ENCODE assay signal across 27 cellular contexts in genomic region chr4:170145120-170145519, GRCh38. TPM values are rescaled to one million over a fixed set of nuclear protein-coding genes. Genes with fewer than 3 reads are reported as not detected.
"Had no signal": no experiment of that assay in that cellular context is flagged by ENCODE, and none has a peak within 500 bp of the region (broad histone marks: within the 10 kb centered on the region; RNA-seq: fewer than 3 reads in every experiment).

No MANE protein-coding gene starts in this region.

- H3K27me3 ChIP-seq: adrenal gland, body of pancreas, breast epithelium, Peyer's patch had no signal

- H3K9me3 Mint-ChIP-seq: activated CD4-positive, alpha-beta T cell treated with anti-CD3 and anti-CD28 coated beads, Interleukin-2, amount 10 ng/mL, durations not matched to agents 7 days and 5 days; activated naive CD4-positive, alpha-beta T cell treated with anti-CD3 and anti-CD28 coated beads for 36 hours; activated naive CD4-positive, alpha-beta T cell treated with anti-CD3 and anti-CD28 coated beads, Interleukin-2, amount 50 U/mL, for 72 hours; activated T-cell treated with anti-CD3 and anti-CD28 coated beads, Interleukin-2, amount 50 U/mL, for 24 hours; activated T-helper 1 cell treated with anti-CD3 and anti-CD28 coated beads, Interleukin-12 subunit alpha, Interleukin-12 subunit beta, Interleukin-2, Interleukin-4 antibody, amounts not matched to agents 30 ng/mL and 10 ng/mL and 1 ng/mL, durations not matched to agents 14 hours and 24 hours and 36 hours had no signal

- DNase-seq: activated CD4-positive, alpha-beta T cell treated with anti-CD3 and anti-CD28 coated beads for 36 hours; activated CD4-positive, alpha-beta T cell treated with anti-CD3 and anti-CD28 coated beads, Interleukin-2, amount 10 ng/mL, durations not matched to agents 7 days and 5 days; activated CD4-positive, alpha-beta T cell treated with anti-CD3 and anti-CD28 coated beads, Interleukin-2, amount 50 U/mL, for 48 hours; activated CD8-positive, alpha-beta T cell treated with anti-CD3 and anti-CD28 coated beads, Interleukin-2, amount 10 ng/mL, durations not matched to agents 7 days and 5 days; activated gamma-delta T cell treated with Interleukin-2 at 50 U/mL for 16 hours; activated naive CD4-positive, alpha-beta T cell treated with anti-CD3 and anti-CD28 coated beads for 36 hours; activated T-cell treated with anti-CD3 and anti-CD28 coated beads, Interleukin-2, amount 50 U/mL, for 24 hours; adrenal gland; body of pancreas; NCI-H1092 treated with DMSO at 0.1 percent for 48 hours; NCI-H1417; NCI-H146; NCI-H187; NCI-H2081; NCI-H345; NCI-H524 treated with DMSO at 0.1 percent for 48 hours; Peyer's patch; RPMI8226; SIG-M5; SW 1271; T1000 had no signal

- H3K4me1 Mint-ChIP-seq: activated CD4-positive, alpha-beta T cell treated with anti-CD3 and anti-CD28 coated beads for 36 hours; activated CD4-positive, alpha-beta T cell treated with anti-CD3 and anti-CD28 coated beads, Interleukin-2, amount 10 ng/mL, durations not matched to agents 7 days and 5 days had no signal

- H3K27me3 Mint-ChIP-seq: activated CD4-positive, alpha-beta T cell treated with anti-CD3 and anti-CD28 coated beads, Interleukin-2, amount 10 ng/mL, durations not matched to agents 7 days and 5 days had no signal

- H3K36me3 ChIP-seq: adrenal gland, breast epithelium, Peyer's patch had no signal

- H3K4me3 Mint-ChIP-seq: activated CD4-positive, alpha-beta T cell treated with anti-CD3 and anti-CD28 coated beads for 36 hours; activated CD4-positive, alpha-beta T cell treated with anti-CD3 and anti-CD28 coated beads, Interleukin-2, amount 10 ng/mL, durations not matched to agents 7 days and 5 days; activated CD8-positive, alpha-beta T cell treated with anti-CD3 and anti-CD28 coated beads, Interleukin-2, amount 10 ng/mL, durations not matched to agents 7 days and 5 days; activated naive CD4-positive, alpha-beta T cell treated with anti-CD3 and anti-CD28 coated beads for 36 hours; activated T-cell treated with anti-CD3 and anti-CD28 coated beads, Interleukin-2, amount 50 U/mL, for 24 hours; activated T-helper 1 cell treated with anti-CD3 and anti-CD28 coated beads, Interleukin-12 subunit alpha, Interleukin-12 subunit beta, Interleukin-2, Interleukin-4 antibody, amounts not matched to agents 30 ng/mL and 10 ng/mL and 1 ng/mL, durations not matched to agents 14 hours and 24 hours and 36 hours had no signal

- H3K27ac ChIP-seq: adrenal gland, body of pancreas, breast epithelium, Peyer's patch had no signal

- H3K36me3 Mint-ChIP-seq: activated naive CD4-positive, alpha-beta T cell treated with anti-CD3 and anti-CD28 coated beads, Interleukin-2, amount 50 U/mL, for 72 hours had no signal

- H3K27ac Mint-ChIP-seq: activated CD4-positive, alpha-beta T cell treated with anti-CD3 and anti-CD28 coated beads for 36 hours; activated CD4-positive, alpha-beta T cell treated with anti-CD3 and anti-CD28 coated beads, Interleukin-2, amount 10 ng/mL, durations not matched to agents 7 days and 5 days; activated CD8-positive, alpha-beta T cell treated with anti-CD3 and anti-CD28 coated beads, Interleukin-2, amount 10 ng/mL, durations not matched to agents 7 days and 5 days; activated naive CD4-positive, alpha-beta T cell treated with anti-CD3 and anti-CD28 coated beads for 36 hours; activated naive CD4-positive, alpha-beta T cell treated with anti-CD3 and anti-CD28 coated beads, Interleukin-2, amount 50 U/mL, for 72 hours; activated T-cell treated with anti-CD3 and anti-CD28 coated beads, Interleukin-2, amount 50 U/mL, for 24 hours; activated T-helper 1 cell treated with anti-CD3 and anti-CD28 coated beads, Interleukin-12 subunit alpha, Interleukin-12 subunit beta, Interleukin-2, Interleukin-4 antibody, amounts not matched to agents 30 ng/mL and 10 ng/mL and 1 ng/mL, durations not matched to agents 14 hours and 24 hours and 36 hours had no signal

- H3K4me3 ChIP-seq: adrenal gland, body of pancreas, breast epithelium, K562, Peyer's patch had no signal

- H3K9me3 ChIP-seq: adrenal gland, body of pancreas, breast epithelium, Peyer's patch had no signal

- H3K4me1 ChIP-seq: adrenal gland, body of pancreas, breast epithelium, Peyer's patch had no signal

RNA-seq across cellular contexts. Expression of gene AADAT, which starts 55.4 kb away (rescaled TPM):
- total RNA-seq: activated CD4-positive, alpha-beta T cell treated with anti-CD3 and anti-CD28 coated beads for 36 hours; activated CD4-positive, alpha-beta T cell treated with anti-CD3 and anti-CD28 coated beads, Interleukin-2, amount 10 ng/mL, durations not matched to agents 7 days and 5 days; activated CD8-positive, alpha-beta T cell treated with anti-CD3 and anti-CD28 coated beads, Interleukin-2, amount 10 ng/mL, durations not matched to agents 7 days and 5 days; activated naive CD4-positive, alpha-beta T cell treated with anti-CD3 and anti-CD28 coated beads for 36 hours; activated naive CD4-positive, alpha-beta T cell treated with anti-CD3 and anti-CD28 coated beads, Interleukin-2, amount 50 U/mL, for 72 hours; activated T-helper 1 cell treated with anti-CD3 and anti-CD28 coated beads, Interleukin-12 subunit alpha, Interleukin-12 subunit beta, Interleukin-2, Interleukin-4 antibody, amounts not matched to agents 30 ng/mL and 10 ng/mL and 1 ng/mL, durations not matched to agents 14 hours and 24 hours and 36 hours; K562; T-helper 1 cell treated with Interleukin-12 subunit alpha and Interleukin-12 subunit beta and Interleukin-4 antibody, amounts not matched to agents 30 ng/mL and 1 ng/mL, for 36 hours; T-helper 2 cell treated with Interferon-gamma antibody and Interleukin-4, amounts not matched to agents 100 ng/mL and 5 ng/mL, for 36 hours had no signal
